In the genomic region with DNA sequence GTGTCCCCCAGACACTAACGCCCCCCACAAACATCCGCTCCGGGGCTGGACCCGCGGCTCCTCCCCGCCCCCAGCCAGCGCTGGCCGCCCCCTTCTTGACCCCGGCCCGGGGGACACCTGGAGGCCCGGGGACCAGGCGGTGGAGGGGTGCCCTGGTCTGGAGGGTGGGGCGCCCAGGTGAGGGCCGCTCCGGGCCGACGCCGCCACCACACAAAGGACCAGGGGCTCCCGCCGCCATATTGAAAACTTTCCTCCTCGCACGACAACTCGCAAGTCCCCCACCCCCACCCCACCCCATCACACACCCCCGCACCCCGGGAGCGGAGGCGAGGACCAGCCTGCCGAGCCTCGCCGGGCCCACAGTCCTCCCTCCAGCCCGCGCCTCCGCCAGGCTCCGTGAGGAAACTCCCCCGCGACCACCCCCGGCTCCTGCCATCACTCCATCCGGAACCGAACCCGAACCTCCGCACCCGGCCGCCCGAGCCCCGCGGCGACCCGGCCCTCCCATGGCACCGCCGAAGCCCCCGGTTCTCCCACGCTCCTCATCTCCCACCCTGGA, we compare ENCODE assay signal across 8 cellular contexts.
DNase-seq lines count a peak whose midpoint lies in the region; ATAC-seq and TF ChIP-seq lines count a peak whose summit lies in the region.

No MANE protein-coding gene starts in this region.

- peaks cover 83% of the 10 kb centered on the region for H3K79me2 ChIP-seq in Loucy (ENCODE audit: insufficient read depth, low read length)

- H3K9me3 ChIP-seq in Loucy (ENCODE audit: insufficient read depth, low read depth, low read length) = no peaks in the 10 kb centered on the region
- H3K9me3 ChIP-seq in muscle layer of colon (ENCODE audit: low read length) = no peaks in the 10 kb centered on the region

- H3K9ac ChIP-seq in Loucy (ENCODE audit: low read depth, low read length, poor library complexity, severe bottlenecking) (peak overlapping the region; percentile 97), muscle layer of colon (ENCODE audit: low read length) (peak overlapping the region; percentile 31)

- peak overlapping the region; percentile 40 for H3K27ac Mint-ChIP-seq in stimulated activated naive CD8-positive, alpha-beta T cell treated with anti-CD3 and anti-CD28 coated beads, Interleukin-15, Interleukin-2, amounts not matched to agents 100 ng/mL and 50 ng/mL, for 24 hours

- 0 out of 2 replicates have a peak, but pooled peaks cover 7% of the 10 kb centered on the region for H3F3A ChIP-seq in Loucy (ENCODE audit: low read depth)

- TF ChIP-seq CTCF in Loucy (conservative IDR thresholded peaks at IDR 0.05; ENCODE audit: low read length) (no peak), epithelial cell of esophagus (IDR thresholded peaks at IDR 0.05; ENCODE audit: insufficient read depth, low read depth, low read length, missing control alignments) (no peak)

- peaks cover 79% of the 10 kb centered on the region for H3K4me1 Mint-ChIP-seq in stimulated activated naive CD8-positive, alpha-beta T cell treated with anti-CD3 and anti-CD28 coated beads, Interleukin-15, Interleukin-2, amounts not matched to agents 100 ng/mL and 50 ng/mL, for 24 hours (ENCODE audit: low read depth)

- peaks cover 32% of the 10 kb centered on the region for H4K20me1 ChIP-seq in Loucy (ENCODE audit: insufficient read depth, low read length, poor library complexity, severe bottlenecking)

- no peaks in the 10 kb centered on the region for H3K36me3 Mint-ChIP-seq in stimulated activated naive CD8-positive, alpha-beta T cell treated with anti-CD3 and anti-CD28 coated beads, Interleukin-15, Interleukin-2, amounts not matched to agents 100 ng/mL and 50 ng/mL, for 24 hours (ENCODE audit: low read depth)

- H3K4me2 ChIP-seq in Loucy (ENCODE audit: low read depth, low read length, poor library complexity, severe bottlenecking) = peak overlapping the region; percentile 83

- DNase-seq in COR-L47 (lab: John Stamatoyannopoulos, UW) = peak; percentile 48
- peak in 2 of 3 experiments; percentile 11 to 16 for DNase-seq in activated CD8-positive, alpha-beta memory T cell treated with anti-CD3 and anti-CD28 coated beads for 48 hours (ENCODE audit: low read depth in 2 of 3, low spot score in 2 of 3)
- peak; percentile 43 for DNase-seq in epithelial cell of esophagus (ENCODE audit: low read depth)
- no peak for DNase-seq in NCI-H1694 (lab: John Stamatoyannopoulos, UW)

- peak overlapping the region; percentile 89 for H3K4me3 Mint-ChIP-seq in stimulated activated naive CD8-positive, alpha-beta T cell treated with anti-CD3 and anti-CD28 coated beads, Interleukin-15, Interleukin-2, amounts not matched to agents 100 ng/mL and 50 ng/mL, for 24 hours

- no peak for ATAC-seq in GM19328 (IDR thresholded peaks at IDR 0.05; ENCODE audit: unreplicated experiment)

- no peaks in the 10 kb centered on the region for H3K9me3 Mint-ChIP-seq in stimulated activated naive CD8-positive, alpha-beta T cell treated with anti-CD3 and anti-CD28 coated beads, Interleukin-15, Interleukin-2, amounts not matched to agents 100 ng/mL and 50 ng/mL, for 24 hours

- 0 out of 2 replicates have a peak overlapping the region, but pooled peaks have one; percentile 11 for H2AFZ ChIP-seq in Loucy (ENCODE audit: low read length)

- H3K36me3 ChIP-seq in Loucy (ENCODE audit: insufficient read depth, low read length) (no peaks in the 10 kb centered on the region), muscle layer of colon (ENCODE audit: insufficient read depth, low read length) (no peaks in the 10 kb centered on the region)

- peaks cover 56% of the 10 kb centered on the region for H3K4me1 ChIP-seq in Loucy (ENCODE audit: insufficient read depth, low read length, poor library complexity, severe bottlenecking)
- peaks cover 18% of the 10 kb centered on the region for H3K4me1 ChIP-seq in muscle layer of colon (ENCODE audit: insufficient read depth, low read length)

- H3K4me3 ChIP-seq in Loucy (ENCODE audit: low read length, poor library complexity, severe bottlenecking) = peak overlapping the region; percentile 92
- peak overlapping the region; percentile 87 for H3K4me3 ChIP-seq in epithelial cell of esophagus (ENCODE audit: low read length)
- H3K4me3 ChIP-seq in muscle layer of colon (ENCODE audit: low read depth in 1 of 2, low read length in 2 of 2) = peak overlapping the region; percentile 80 to 86

- peaks cover 5% of the 10 kb centered on the region for H3K27me3 Mint-ChIP-seq in stimulated activated naive CD8-positive, alpha-beta T cell treated with anti-CD3 and anti-CD28 coated beads, Interleukin-15, Interleukin-2, amounts not matched to agents 100 ng/mL and 50 ng/mL, for 24 hours

- H3K9me2 ChIP-seq in Loucy (replicated peaks; ENCODE audit: low read depth, low read length) = no peaks in the 10 kb centered on the region

- H3K27me3 ChIP-seq in Loucy (ENCODE audit: insufficient read depth, low read length, poor library complexity, severe bottlenecking) = no peaks in the 10 kb centered on the region
- H3K27me3 ChIP-seq in muscle layer of colon (ENCODE audit: control insufficient read depth in 1 of 2, insufficient read depth in 2 of 2, low read length in 2 of 2) = no peaks in the 10 kb centered on the region

- peak overlapping the region; percentile 92 for H3K27ac ChIP-seq in muscle layer of colon (ENCODE audit: low read depth, low read length)
